Comparison of ENCODE assay signal across 9 cellular contexts in the genomic region with DNA sequence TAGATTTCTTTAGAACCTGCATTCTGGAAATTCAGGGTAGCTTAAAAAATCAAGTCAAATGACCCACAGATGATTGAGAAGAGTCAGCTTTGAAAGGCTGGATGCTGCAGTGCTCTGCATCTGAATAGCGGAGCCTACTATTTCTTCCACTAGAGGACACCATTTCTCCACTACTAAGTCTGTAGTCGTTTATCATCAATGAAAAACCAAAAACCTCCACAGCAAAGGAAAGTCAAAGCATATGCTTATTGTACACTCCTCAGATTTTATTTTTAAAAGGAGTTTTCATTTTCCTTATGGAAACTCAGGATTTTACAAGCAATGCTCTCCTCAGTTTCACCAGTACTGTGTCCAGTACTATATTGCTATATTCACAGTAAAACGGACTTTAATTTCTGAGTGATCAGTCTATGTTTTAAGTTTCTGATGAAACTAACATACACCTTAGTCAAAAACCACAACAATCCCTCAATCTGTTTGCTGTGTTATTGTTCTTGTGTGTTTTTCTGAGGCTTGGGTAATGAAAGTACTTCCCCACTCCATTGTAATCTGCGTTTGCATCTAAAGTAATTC. TPM values are rescaled to one million over a fixed set of nuclear protein-coding genes. Genes with fewer than 3 reads are reported as not detected.
A peak's percentile ranks its signal among the peaks of the same experiment; 100 is the strongest.
DNase-seq lines count a peak whose midpoint lies in the region; ATAC-seq, FAIRE-seq and TF ChIP-seq lines count a peak whose summit lies in the region.
"Had no signal": no experiment of that assay in that cellular context is flagged by ENCODE, and none has a peak within 500 bp of the region (broad histone marks: within the 10 kb centered on the region; RNA-seq: fewer than 3 reads in every experiment).

No MANE protein-coding gene starts in this region.

- no peaks in the 10 kb centered on the region for H3K9me3 ChIP-seq in mammary epithelial cell (replicated peaks; ENCODE audit: insufficient read depth, low read length)

- dilution Hi-C loops in mammary epithelial cell (cut with HindIII; ENCODE audit: low sequenced_read_pairs), result no loop called here

- DNase-seq in GM20000 (ENCODE audit: low spot score) (peak; percentile 53), NCI-H69 (lab: John Stamatoyannopoulos, UW) (peak; percentile 79), mammary epithelial cell (peak; percentile 21), kidney tubule cell (ENCODE audit: low spot score) (peak; percentile 53), type B pancreatic cell (ENCODE audit: extremely low spot score, unreplicated experiment) (no peak)
- DNase-seq in stimulated activated CD4-positive, alpha-beta T cell treated with anti-CD3 and anti-CD28 coated beads, Interleukin-2, amount 100 ng/mL, for 24 hours, result no peak

- peak; percentile 56 for ATAC-seq in HG03442 (IDR thresholded peaks at IDR 0.05; ENCODE audit: unreplicated experiment)

- WGBS in mammary epithelial cell (ENCODE audit: low coverage, missing lambda C conversion rate), result 26% methylated on average over 4 of the region's 4 CpGs

- intact Hi-C loops in mammary epithelial cell (cut with micrococcal nuclease), result loop anchor here (1.0 to 5.0 kb wide), 6 partner anchors 131 to 771 kb away; no protein-coding TSS in a partner anchor

- no peaks in the 10 kb centered on the region for H3K36me3 ChIP-seq in mammary epithelial cell (ENCODE audit: insufficient read depth, low read length)

- H3K36me3 Mint-ChIP-seq in type B pancreatic cell, result no peaks in the 10 kb centered on the region
- H3K36me3 Mint-ChIP-seq: activated naive CD4-positive, alpha-beta T cell treated with anti-CD3 and anti-CD28 coated beads, Interleukin-2, amount 50 U/mL, for 24 hours had no signal

- H3K4me1 Mint-ChIP-seq in type B pancreatic cell (ENCODE audit: unreplicated experiment), result peaks cover 4% of the 10 kb centered on the region

- CTCF ChIA-PET in mammary epithelial cell (lab: Charles Lee; ENCODE audit: low non-redundant PET), result no interaction called here

- no peak overlapping the region for H3K4me3 Mint-ChIP-seq in type B pancreatic cell
- H3K4me3 Mint-ChIP-seq: activated naive CD4-positive, alpha-beta T cell treated with anti-CD3 and anti-CD28 coated beads, Interleukin-2, amount 50 U/mL, for 24 hours had no signal

- no peak overlapping the region for H3K9ac ChIP-seq in mammary epithelial cell (ENCODE audit: insufficient read depth, low read length)

- peak; percentile 56 for TF ChIP-seq CTCF in GM20000 (IDR thresholded peaks at IDR 0.05; ENCODE audit: extremely low read depth, missing control alignments)
- TF ChIP-seq CTCF in mammary epithelial cell (conservative IDR thresholded peaks at IDR 0.05 in 1 of 2, IDR thresholded peaks at IDR 0.05 in 1 of 2; ENCODE audit: extremely low read depth in 1 of 2, insufficient read depth in 1 of 2, low read depth in 1 of 2, low read length in 2 of 2), result peak; percentile 83 to 88
- peak; percentile 90 for TF ChIP-seq CTCF in type B pancreatic cell (conservative IDR thresholded peaks at IDR 0.05)

- no peak overlapping the region for H2AFZ ChIP-seq in mammary epithelial cell (ENCODE audit: low read depth, low read length)

- no peaks in the 10 kb centered on the region for H3K79me2 ChIP-seq in mammary epithelial cell (ENCODE audit: insufficient read depth, low read length)

- no peak overlapping the region for H3K27ac Mint-ChIP-seq in type B pancreatic cell

- no peaks in the 10 kb centered on the region for H3K9me3 Mint-ChIP-seq in type B pancreatic cell
- H3K9me3 Mint-ChIP-seq: activated naive CD4-positive, alpha-beta T cell treated with anti-CD3 and anti-CD28 coated beads, Interleukin-2, amount 50 U/mL, for 24 hours had no signal

- H3K4me1 ChIP-seq in mammary epithelial cell (ENCODE audit: insufficient read depth, low read length), result no peaks in the 10 kb centered on the region

- FAIRE-seq in G401.6 (lab: Jason Lieb, UNC), result peak; percentile 11

- in situ Hi-C loops in mammary epithelial cell (cut with MboI; ENCODE audit: low sequenced_read_pairs in 2 of 2), result loop anchor here in 1 of 2 donors (5.0 kb wide), 1 partner anchor 191 kb away; no protein-coding TSS in a partner anchor

- no peaks in the 10 kb centered on the region for H3K27me3 Mint-ChIP-seq in type B pancreatic cell

- H3K27me3 ChIP-seq in mammary epithelial cell (ENCODE audit: insufficient read depth, low read length), result peaks cover 2% of the 10 kb centered on the region

- no peak overlapping the region for H3K27ac ChIP-seq in mammary epithelial cell (ENCODE audit: insufficient read depth, low read depth, low read length)

- no TSS peak for BruUV-seq in mammary epithelial cell (replicated peaks; lab: Mats Ljungman, UMichigan)

- H3K4me3 ChIP-seq in mammary epithelial cell (replicated peaks in 1 of 3; ENCODE audit: insufficient read depth in 1 of 3, low read depth in 2 of 3, low read length in 3 of 3), result no peak overlapping the region

- H4K20me1 ChIP-seq in mammary epithelial cell (ENCODE audit: insufficient read depth, low read length), result no peaks in the 10 kb centered on the region

- H3K4me2 ChIP-seq in mammary epithelial cell (ENCODE audit: insufficient read depth, low read depth, low read length), result no peak overlapping the region

RNA-seq across cellular contexts. Expression of gene ENPP5, which starts 50.5 kb away (rescaled TPM):
- total RNA-seq in mammary epithelial cell (10 to 100 TPM in 1 of 2 donors, 1 to 10 TPM in 1; 2.9 to 27.0 TPM), type B pancreatic cell (ENCODE audit: low replicate concordance) (4.2 and 6.6 TPM in 2 replicates)
- polyA plus RNA-seq in mammary epithelial cell, result 0.71 TPM
- polyA minus RNA-seq in mammary epithelial cell, result 0.98 TPM

Comparison
In these comparisons a context has a peak if more than half of its experiments do, and no peak if none do; other contexts are left out.
1. DNase-seq: peak in GM20000 (single experiment), NCI-H69 (single experiment), mammary epithelial cell (single experiment) and kidney tubule cell (single experiment); none in type B pancreatic cell (single experiment) and stimulated activated CD4-positive, alpha-beta T cell treated with anti-CD3 and anti-CD28 coated beads, Interleukin-2, amount 100 ng/mL, for 24 hours (0 of 2).
2. Peak in every context shown above with its lines, with median percentiles within 50 percentile points of each other: CTCF ChIP-seq.